8 cellular contexts compared by ENCODE assay signal in the genomic region with DNA sequence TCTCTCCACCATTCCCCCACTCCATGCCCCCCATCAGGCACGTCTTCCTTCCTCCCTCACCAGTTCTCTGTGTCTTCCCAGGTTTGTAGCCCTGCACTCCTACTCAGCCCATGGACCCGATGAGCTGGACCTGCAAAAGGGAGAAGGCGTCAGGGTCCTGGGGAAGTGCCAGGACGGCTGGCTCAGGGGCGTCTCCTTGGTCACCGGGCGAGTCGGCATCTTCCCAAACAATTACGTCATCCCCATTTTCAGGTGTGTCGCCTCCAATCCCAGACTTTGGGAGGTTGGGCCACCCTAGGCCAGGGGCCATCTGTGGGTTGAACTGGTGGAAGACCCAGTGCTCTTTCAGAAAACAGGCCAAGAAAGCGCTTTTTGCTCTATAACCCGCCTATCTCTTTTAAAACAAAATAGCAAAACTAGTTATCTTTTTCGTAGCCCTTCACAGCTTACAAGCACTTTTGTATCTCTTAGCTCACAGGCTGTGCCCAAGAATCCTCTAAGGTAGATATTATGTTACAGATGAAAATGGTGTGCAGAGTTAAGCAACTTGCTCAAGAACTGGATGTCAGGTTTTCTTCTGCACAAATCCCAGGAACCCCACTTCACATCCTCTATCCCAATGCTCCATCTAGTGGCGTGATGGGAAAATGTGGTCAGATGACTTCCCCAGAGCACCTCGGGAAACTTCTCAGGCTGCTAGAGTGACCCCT. TPM values are rescaled to one million over a fixed set of nuclear protein-coding genes. Genes with fewer than 3 reads are reported as not detected.
A peak's percentile ranks its signal among the peaks of the same experiment; 100 is the strongest.
DNase-seq lines count a peak whose midpoint lies in the region; ATAC-seq and TF ChIP-seq lines count a peak whose summit lies in the region.

No MANE protein-coding gene starts in this region.

- CTCF ChIA-PET in CD4-positive, alpha-beta memory T cell (lab: Charles Lee; ENCODE audit: partially characterized antibody) = no interaction called here

- DNase-seq in DMS114 treated with DMSO at 0.1 percent for 48 hours (lab: John Stamatoyannopoulos, UW; ENCODE audit: unreplicated experiment) (peak; percentile 66), HFF-Myc (ENCODE audit: extremely low read depth, low read depth) (peak; percentile 63), NCI-H526 treated with DMSO at 0.1 percent for 48 hours (lab: John Stamatoyannopoulos, UW) (peak; percentile 26), brain microvascular endothelial cell (peak; percentile 69), islet precursor cell (peak; percentile 74), superior temporal gyrus (ENCODE audit: extremely low spot score) (peak; percentile 80)
- no peak for DNase-seq in CD4-positive, alpha-beta memory T cell

- H3K9me3 Mint-ChIP-seq in CD4-positive, alpha-beta memory T cell = peaks cover 0 to 3% (median 0%) of the 10 kb centered on the region in 8 donors

- no peaks in the 10 kb centered on the region for H3K36me3 Mint-ChIP-seq in CD4-positive, alpha-beta memory T cell

- no peaks in the 10 kb centered on the region for H3K9me3 ChIP-seq in CD4-positive, alpha-beta memory T cell (ENCODE audit: control insufficient read depth in 1 of 2, low read length in 2 of 2)

- peaks cover 6 to 17% of the 10 kb centered on the region in 2 donors for H3K27me3 Mint-ChIP-seq in CD4-positive, alpha-beta memory T cell

- H3K27ac ChIP-seq in brain microvascular endothelial cell = no peak overlapping the region
- H3K27ac ChIP-seq in CD4-positive, alpha-beta memory T cell (ENCODE audit: low read depth, low read length) = no peak overlapping the region

- H3K36me3 ChIP-seq in brain microvascular endothelial cell (replicated peaks) = no peaks in the 10 kb centered on the region
- no peaks in the 10 kb centered on the region for H3K36me3 ChIP-seq in CD4-positive, alpha-beta memory T cell (ENCODE audit: insufficient read depth, low read length)

- H3K4me3 Mint-ChIP-seq in CD4-positive, alpha-beta memory T cell = no peak overlapping the region

- no peaks in the 10 kb centered on the region for H3K27me3 ChIP-seq in brain microvascular endothelial cell (replicated peaks)
- no peaks in the 10 kb centered on the region for H3K27me3 ChIP-seq in CD4-positive, alpha-beta memory T cell (ENCODE audit: insufficient read depth, low read length)

- H3K27ac Mint-ChIP-seq in CD4-positive, alpha-beta memory T cell = no peak overlapping the region

- in situ Hi-C loops in brain microvascular endothelial cell (cut with HindIII; ENCODE audit: low pct_ligation_motif_present, low sequenced_read_pairs) = no loop called here

- intact Hi-C loops in CD4-positive, alpha-beta memory T cell (cut with micrococcal nuclease) = no loop called here

- POLR2A ChIA-PET in CD4-positive, alpha-beta memory T cell (lab: Charles Lee; ENCODE audit: partially characterized antibody) = no interaction called here

- TF ChIP-seq CTCF in HFF-Myc (IDR thresholded peaks at IDR 0.05; ENCODE audit: low read depth, low read length, missing control alignments) = peak; percentile 72
- peak; percentile 86 for TF ChIP-seq CTCF in brain microvascular endothelial cell (IDR thresholded peaks at IDR 0.05; ENCODE audit: low read depth, low read length, missing control alignments)

- no peaks in the 10 kb centered on the region for H3K4me1 Mint-ChIP-seq in CD4-positive, alpha-beta memory T cell

- H3K4me1 ChIP-seq in CD4-positive, alpha-beta memory T cell (ENCODE audit: insufficient read depth, low read length) = no peaks in the 10 kb centered on the region

- no peak for ATAC-seq in GM21786 (IDR thresholded peaks at IDR 0.05; ENCODE audit: unreplicated experiment)

- H3K4me3 ChIP-seq in HFF-Myc (replicated peaks; ENCODE audit: low read depth, low read length) (no peak overlapping the region), brain microvascular endothelial cell (ENCODE audit: low read depth, low read length) (no peak overlapping the region)
- no peak overlapping the region for H3K4me3 ChIP-seq in CD4-positive, alpha-beta memory T cell (ENCODE audit: low read length in 2 of 2)

RNA-seq across cellular contexts. Expression of gene PLAC8L1, which starts 56.2 kb away (rescaled TPM):
- total RNA-seq in CD4-positive, alpha-beta memory T cell = under 1 TPM in 1 of 2 experiments, not detected in 1; 0.58 TPM
- polyA plus RNA-seq in CD4-positive, alpha-beta memory T cell = not detected

Comparison
In these comparisons a context has a peak if more than half of its experiments do, and no peak if none do; other contexts are left out.
1. DNase-seq: peak in DMS114 treated with DMSO at 0.1 percent for 48 hours (single experiment), HFF-Myc (single experiment), NCI-H526 treated with DMSO at 0.1 percent for 48 hours (single experiment), brain microvascular endothelial cell (single experiment), islet precursor cell (single experiment) and superior temporal gyrus (single experiment); none in CD4-positive, alpha-beta memory T cell (0 of 5).